ENCODE assay signal across 9 cellular contexts in genomic region chr3:25782636-25782937, GRCh38. TPM values are rescaled to one million over a fixed set of nuclear protein-coding genes. Genes with fewer than 3 reads are reported as not detected.
A peak's percentile ranks its signal among the peaks of the same experiment; 100 is the strongest.
DNase-seq lines count a peak whose midpoint lies in the region; ATAC-seq, FAIRE-seq and TF ChIP-seq lines count a peak whose summit lies in the region.
"Had no signal": no experiment of that assay in that cellular context is flagged by ENCODE, and none has a peak within 500 bp of the region (broad histone marks: within the 10 kb centered on the region; RNA-seq: fewer than 3 reads in every experiment).

No MANE protein-coding gene starts in this region.

- WGBS in lower leg skin, 2 donors, result 0% methylated on average over 14 of the region's 14 CpGs
- 0 to 1% methylated on average over 14 of the region's 14 CpGs for WGBS in thyroid gland, 2 donors

- DNase-seq in activated CD8-positive, alpha-beta memory T cell treated with anti-CD3 and anti-CD28 coated beads, Interleukin-2, amount 10 ng/mL, durations not matched to agents 7 days and 5 days, result no peak
- no peak for DNase-seq in activated CD8-positive, alpha-beta memory T cell treated with anti-CD3 and anti-CD28 coated beads for 24 hours
- no peak for DNase-seq in astrocyte (ENCODE audit: low read depth)
- no peak for DNase-seq in lower leg skin (ENCODE audit: low spot score in 2 of 2)
- DNase-seq in thyroid gland, result no peak
- DNase-seq in NOMO-1 (lab: John Stamatoyannopoulos, UW; ENCODE audit: unreplicated experiment in 2 of 2), result no peak

- H3K4me1 ChIP-seq in astrocyte (ENCODE audit: insufficient read depth, low read length) (peaks cover 17% of the 10 kb centered on the region), thyroid gland (peaks cover 10 to 18% of the 10 kb centered on the region in 2 donors)

- H3K27ac Mint-ChIP-seq in activated CD8-positive, alpha-beta memory T cell treated with anti-CD3 and anti-CD28 coated beads, Interleukin-2, amount 10 ng/mL, durations not matched to agents 7 days and 5 days, result peak overlapping the region; percentile 84
- peak overlapping the region; percentile 77 for H3K27ac Mint-ChIP-seq in astrocyte (ENCODE audit: unreplicated experiment)

- no peak for TF ChIP-seq POLR2A in lower leg skin (IDR thresholded peaks at IDR 0.05)
- no peak for TF ChIP-seq POLR2A in thyroid gland (IDR thresholded peaks at IDR 0.05)

- peak overlapping the region; percentile 83 for H3K4me3 ChIP-seq in astrocyte (ENCODE audit: insufficient read depth, low read depth, low read length)
- peak overlapping the region; percentile 79 for H3K4me3 ChIP-seq in lower leg skin (ENCODE audit: low read depth, poor library complexity, severe bottlenecking)
- peak overlapping the region; percentile 48 to 87 (median 83) for H3K4me3 ChIP-seq in thyroid gland (replicated peaks in 1 of 3)

- H3K4me2 ChIP-seq in astrocyte (ENCODE audit: low read length), result peak overlapping the region; percentile 89

- peaks cover 38% of the 10 kb centered on the region for H3K4me1 Mint-ChIP-seq in activated CD8-positive, alpha-beta memory T cell treated with anti-CD3 and anti-CD28 coated beads, Interleukin-2, amount 10 ng/mL, durations not matched to agents 7 days and 5 days
- peaks cover 9% of the 10 kb centered on the region for H3K4me1 Mint-ChIP-seq in astrocyte (ENCODE audit: low read depth, unreplicated experiment)

- intact Hi-C loops in lower leg skin (cut with DNase I; ENCODE audit: low total_unique reads), result no loop called here
- intact Hi-C loops in thyroid gland (cut with DNase I), result no loop called here

- H3K79me2 ChIP-seq in astrocyte (ENCODE audit: insufficient read depth, low read length), result peaks cover 39% of the 10 kb centered on the region

- FAIRE-seq in astrocyte (lab: Jason Lieb, UNC), result no peak
- FAIRE-seq: colon had no signal

- TF ChIP-seq CTCF in astrocyte (IDR thresholded peaks at IDR 0.05; ENCODE audit: insufficient read depth, low read depth, low read length) (no peak), lower leg skin (IDR thresholded peaks at IDR 0.05) (no peak), thyroid gland (IDR thresholded peaks at IDR 0.05) (no peak)

- H3K9me3 Mint-ChIP-seq in activated CD8-positive, alpha-beta memory T cell treated with anti-CD3 and anti-CD28 coated beads, Interleukin-2, amount 10 ng/mL, durations not matched to agents 7 days and 5 days (ENCODE audit: low read depth), result no peaks in the 10 kb centered on the region
- H3K9me3 Mint-ChIP-seq in astrocyte (ENCODE audit: unreplicated experiment), result no peaks in the 10 kb centered on the region

- no peaks in the 10 kb centered on the region for H3K9me3 ChIP-seq in astrocyte (ENCODE audit: insufficient read depth, low read depth, low read length)
- H3K9me3 ChIP-seq in thyroid gland, result no peaks in the 10 kb centered on the region

- H3K27me3 Mint-ChIP-seq in activated CD8-positive, alpha-beta memory T cell treated with anti-CD3 and anti-CD28 coated beads, Interleukin-2, amount 10 ng/mL, durations not matched to agents 7 days and 5 days, result no peaks in the 10 kb centered on the region
- H3K27me3 Mint-ChIP-seq in astrocyte (ENCODE audit: low read depth, unreplicated experiment), result no peaks in the 10 kb centered on the region

- peak overlapping the region; percentile 88 for H3K9ac ChIP-seq in astrocyte (ENCODE audit: low read length)

- H3K27me3 ChIP-seq in astrocyte (ENCODE audit: insufficient read depth, low read length) (no peaks in the 10 kb centered on the region), thyroid gland (no peaks in the 10 kb centered on the region)

- peaks cover 13% of the 10 kb centered on the region for H4K20me1 ChIP-seq in astrocyte (ENCODE audit: insufficient read depth, low read length)

- peak overlapping the region; percentile 70 for H3K27ac ChIP-seq in astrocyte (ENCODE audit: low read depth, low read length)
- peak overlapping the region; percentile 44 to 93 (median 90) for H3K27ac ChIP-seq in thyroid gland

- CTCF ChIA-PET in activated CD8-positive, alpha-beta memory T cell treated with anti-CD3 and anti-CD28 coated beads, Interleukin-2, amount 10 ng/mL, durations not matched to agents 7 days and 5 days (lab: Charles Lee), result interaction anchor here (0.6 kb wide), 1 partner anchor 10 kb away, joined by 3 read pairs; no protein-coding TSS in a partner anchor

- no peak for ATAC-seq in activated CD8-positive, alpha-beta memory T cell treated with anti-CD3 and anti-CD28 coated beads, Interleukin-2, amount 10 ng/mL, durations not matched to agents 7 days and 5 days
- ATAC-seq in GM18517 (IDR thresholded peaks at IDR 0.05; ENCODE audit: unreplicated experiment) (no peak), GM18498 (IDR thresholded peaks at IDR 0.05; ENCODE audit: unreplicated experiment) (no peak)

- peaks cover 24% of the 10 kb centered on the region for H3K36me3 Mint-ChIP-seq in activated CD8-positive, alpha-beta memory T cell treated with anti-CD3 and anti-CD28 coated beads, Interleukin-2, amount 10 ng/mL, durations not matched to agents 7 days and 5 days
- H3K36me3 Mint-ChIP-seq in astrocyte (ENCODE audit: low read depth, unreplicated experiment), result peaks cover 2% of the 10 kb centered on the region

- H3K4me3 Mint-ChIP-seq in activated CD8-positive, alpha-beta memory T cell treated with anti-CD3 and anti-CD28 coated beads, Interleukin-2, amount 10 ng/mL, durations not matched to agents 7 days and 5 days, result peak overlapping the region; percentile 94
- H3K4me3 Mint-ChIP-seq in astrocyte (ENCODE audit: unreplicated experiment), result peak overlapping the region; percentile 97

- H3K36me3 ChIP-seq in astrocyte (ENCODE audit: insufficient read depth, low read length) (no peaks in the 10 kb centered on the region), thyroid gland (no peaks in the 10 kb centered on the region)

- H2AFZ ChIP-seq in astrocyte (ENCODE audit: low read depth, low read length), result peak overlapping the region; percentile 92

RNA-seq across cellular contexts. Expression of gene NGLY1, which starts 0.7 kb away (rescaled TPM):
- total RNA-seq in activated CD8-positive, alpha-beta memory T cell treated with anti-CD3 and anti-CD28 coated beads, Interleukin-2, amount 10 ng/mL, durations not matched to agents 7 days and 5 days, result 10 to 100 TPM; 41.2 to 70.0 TPM
- total RNA-seq in astrocyte (23.9 and 28.0 TPM in 2 replicates), lower leg skin (10 to 100 TPM; 10.2 to 21.1 (median 17.0) TPM), thyroid gland (10 to 100 TPM; 31.6 to 47.3 (median 38.7) TPM)

RNA-seq across cellular contexts. Expression of gene OXSM, which starts 7.3 kb away (rescaled TPM):
- 10 to 100 TPM; 10.7 to 12.0 TPM for total RNA-seq in activated CD8-positive, alpha-beta memory T cell treated with anti-CD3 and anti-CD28 coated beads, Interleukin-2, amount 10 ng/mL, durations not matched to agents 7 days and 5 days
- total RNA-seq in astrocyte, result 6.1 and 7.1 TPM in 2 replicates
- 1 to 10 TPM; 7.0 to 9.1 (median 8.4) TPM for total RNA-seq in lower leg skin
- 10 to 100 TPM; 13.4 to 40.7 (median 14.5) TPM for total RNA-seq in thyroid gland
